In the genomic region with DNA sequence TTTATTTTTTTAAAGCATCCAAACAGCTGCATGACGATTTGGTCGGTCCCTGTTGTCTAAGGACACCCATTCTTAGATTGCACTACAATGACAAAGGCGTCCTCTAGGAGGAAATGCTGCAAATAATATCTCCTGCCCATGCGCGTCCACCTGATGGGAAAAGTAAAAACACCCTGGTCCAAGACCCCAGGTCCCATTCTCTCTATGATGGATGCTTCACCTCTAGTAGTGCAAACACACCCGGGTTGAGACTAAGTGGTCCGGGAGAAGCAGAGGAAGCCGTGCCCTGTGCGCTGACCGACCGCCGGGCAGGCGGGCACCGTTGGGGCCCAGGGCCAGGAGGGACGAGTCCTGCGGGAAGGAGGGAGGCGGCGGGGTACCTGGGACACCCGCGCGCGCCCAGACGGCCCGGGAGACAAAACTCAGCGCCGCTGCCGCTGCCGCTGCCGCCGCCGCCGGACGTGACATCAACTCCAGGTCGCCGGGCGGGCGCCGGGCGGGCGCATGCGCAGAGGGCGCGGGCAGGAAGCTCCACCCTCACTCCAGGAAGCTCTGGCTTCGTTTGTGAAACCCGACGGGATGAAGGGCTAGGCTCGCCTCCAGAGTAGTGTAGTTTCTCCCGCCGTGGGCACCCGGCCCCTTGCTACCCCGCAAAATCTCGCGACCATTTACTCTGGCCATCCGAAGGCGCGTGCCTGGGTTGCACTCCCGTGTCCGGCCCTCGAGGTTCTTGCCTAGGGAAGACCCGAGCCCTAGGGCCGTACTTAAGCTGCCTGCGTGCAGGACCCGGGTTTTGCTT, we compare ENCODE assay signal across 8 cellular contexts. TPM values are rescaled to one million over a fixed set of nuclear protein-coding genes. Genes with fewer than 3 reads are reported as not detected.
DNase-seq lines count a peak whose midpoint lies in the region; ATAC-seq and TF ChIP-seq lines count a peak whose summit lies in the region.

Gene TBC1D7, minus strand, starts transcription at position 462 of the 799 bp plus-strand sequence. CDS start 1,639 bp downstream, outside the sequence.

- peak; percentile 66 for ATAC-seq in GM18870 (IDR thresholded peaks at IDR 0.05; ENCODE audit: unreplicated experiment)
- ATAC-seq in HG03108 (IDR thresholded peaks at IDR 0.05; ENCODE audit: unreplicated experiment) = peak; percentile 81

- peaks cover 22% of the 10 kb centered on the region for H3K36me3 ChIP-seq in WERI-Rb-1
- no peaks in the 10 kb centered on the region for H3K36me3 ChIP-seq in breast epithelium
- H3K36me3 ChIP-seq in smooth muscle cell (ENCODE audit: low read depth) = peaks cover 4% of the 10 kb centered on the region

- POLR2A ChIA-PET in AG04449 (lab: Yijun Ruan, JAX) = interaction anchor here (0.7 to 1.7 kb wide), 8 partner anchors 10 to 370 kb away, joined by 3 to 6 read pairs (median 4); partner anchors contain the start of genes NOL7 and SIRT5

- H3K79me2 ChIP-seq in smooth muscle cell (ENCODE audit: low read depth) = peaks cover 13% of the 10 kb centered on the region

- H3K4me1 ChIP-seq in breast epithelium = no peaks in the 10 kb centered on the region
- H3K4me1 ChIP-seq in smooth muscle cell (ENCODE audit: low read depth) = peaks cover 10% of the 10 kb centered on the region

- H3K9me3 ChIP-seq in WERI-Rb-1 (ENCODE audit: severe bottlenecking) = no peaks in the 10 kb centered on the region
- no peaks in the 10 kb centered on the region for H3K9me3 ChIP-seq in breast epithelium
- H3K9me3 ChIP-seq in smooth muscle cell (replicated peaks; ENCODE audit: low read depth) = no peaks in the 10 kb centered on the region

- H3K4me2 ChIP-seq in smooth muscle cell = peak within 1 kb of the TSS; percentile 89

- H3K9ac ChIP-seq in smooth muscle cell (ENCODE audit: low read depth) = peak within 1 kb of the TSS; percentile 95

- H3K27me3 ChIP-seq in WERI-Rb-1 (ENCODE audit: insufficient read depth, low read depth, severe bottlenecking) (no peaks in the 10 kb centered on the region), breast epithelium (no peaks in the 10 kb centered on the region), smooth muscle cell (ENCODE audit: low read depth) (no peaks in the 10 kb centered on the region)

- intact Hi-C loops in breast epithelium (cut with DNase I; ENCODE audit: low total_unique reads) = no loop called here

- peak; percentile 19 for DNase-seq in AG04449 (ENCODE audit: low read depth, low spot score)
- peak; percentile 90 for DNase-seq in NCI-H2196 (lab: John Stamatoyannopoulos, UW; ENCODE audit: unreplicated experiment)
- peak; percentile 98 for DNase-seq in WERI-Rb-1
- peak; percentile 90 to 93 for DNase-seq in breast epithelium (ENCODE audit: low spot score in 2 of 2)
- peak; percentile 94 for DNase-seq in iPS-NIHi11 (ENCODE audit: low spot score)
- DNase-seq in smooth muscle cell (lab: John Stamatoyannopoulos, UW; ENCODE audit: unreplicated experiment) = peak; percentile 83

- WGBS in smooth muscle cell (ENCODE audit: low lambda C conversion rate) = under 1% methylated on average over 45 of the region's 63 CpGs

- CTCF ChIA-PET in AG04449 (lab: Yijun Ruan, JAX) = interaction anchor here (0.6 to 8.9 kb wide), 11 partner anchors 10 to 416 kb away, joined by 3 to 141 read pairs (median 8); partner anchors contain the start of genes NOL7 and SIRT5

- no peak for TF ChIP-seq CTCF in AG04449 (IDR thresholded peaks at IDR 0.05; ENCODE audit: insufficient read depth, low read length, missing control alignments)
- TF ChIP-seq CTCF in WERI-Rb-1 (IDR thresholded peaks at IDR 0.05; ENCODE audit: low read depth, low read length) = peak; percentile 25; the same call in 1 of the 2 replicates
- TF ChIP-seq CTCF in breast epithelium (IDR thresholded peaks at IDR 0.05) = peak in 2 of 3 donors; percentile 46 to 60
- TF ChIP-seq CTCF in smooth muscle cell (IDR thresholded peaks at IDR 0.05; ENCODE audit: borderline replicate concordance, insufficient read depth, poor library complexity, severe bottlenecking) = no peak

- H3K27ac ChIP-seq in WERI-Rb-1 (peak within 1 kb of the TSS; percentile 87), breast epithelium (peak within 1 kb of the TSS; percentile 94 to 95), smooth muscle cell (ENCODE audit: low read depth) (peak within 1 kb of the TSS; percentile 95)

- TF ChIP-seq POLR2A in breast epithelium (IDR thresholded peaks at IDR 0.05) = peak; percentile 63

- H3F3A ChIP-seq in smooth muscle cell (ENCODE audit: low read depth) = peaks cover 4% of the 10 kb centered on the region

- peak within 1 kb of the TSS; percentile 88 for H3K4me3 ChIP-seq in AG04449 (ENCODE audit: low read depth, low read length)
- H3K4me3 ChIP-seq in WERI-Rb-1 (ENCODE audit: low read depth, low read length) = peak within 1 kb of the TSS; percentile 71
- peak within 1 kb of the TSS; percentile 80 to 85 (median 82) for H3K4me3 ChIP-seq in breast epithelium
- H3K4me3 ChIP-seq in smooth muscle cell = peak within 1 kb of the TSS; percentile 97

- H4K20me1 ChIP-seq in smooth muscle cell (ENCODE audit: low read depth) = no peaks in the 10 kb centered on the region

- H2AFZ ChIP-seq in smooth muscle cell (ENCODE audit: low read depth) = peak within 1 kb of the TSS; percentile 100

RNA-seq across cellular contexts. Expression of gene TBC1D7, which starts in this region (rescaled TPM):
- 10 to 100 TPM in 1 of 3 donors, 1 to 10 TPM in 2; 8.6 to 10.6 (median 9.8) TPM for total RNA-seq in breast epithelium
- total RNA-seq in smooth muscle cell = 19.6 and 21.1 TPM in 2 replicates
- polyA plus RNA-seq in smooth muscle cell = 29.5 and 39.6 TPM in 2 replicates

Comparison
In these comparisons a context has a peak if more than half of its experiments do, and no peak if none do; other contexts are left out.
1. Peak in every context shown above with its lines: DNase-seq, ATAC-seq, H3K4me3 ChIP-seq and H3K27ac ChIP-seq.
2. DNase-seq: peak in every context shown above with its lines; median percentile 98 in WERI-Rb-1; 94 in iPS-NIHi11; 92 in breast epithelium; 90 in NCI-H2196; 83 in smooth muscle cell; 19 in AG04449.
3. CTCF ChIP-seq: peak in WERI-Rb-1 (single experiment) and breast epithelium (2 of 3); none in AG04449 (single experiment) and smooth muscle cell (single experiment).